In the genomic region with DNA sequence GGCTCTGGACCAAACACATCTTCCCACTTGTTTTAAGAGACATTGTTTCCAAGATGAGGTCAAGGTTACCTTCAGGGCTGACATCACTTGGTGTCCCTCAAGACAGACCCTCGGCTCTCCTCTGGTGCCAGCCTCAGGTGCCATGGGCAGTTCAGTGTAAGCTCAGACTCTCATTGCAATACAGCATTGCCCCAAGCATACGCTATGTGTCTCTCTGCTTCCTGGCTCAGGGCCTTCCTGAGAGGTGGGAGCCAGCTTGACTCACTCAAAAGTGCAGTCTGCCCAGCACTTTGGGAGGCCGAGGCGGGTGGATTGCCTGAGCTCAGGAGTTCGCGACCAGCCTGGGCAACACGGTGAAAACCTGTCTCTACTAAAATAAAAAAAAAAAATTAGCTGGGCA, we compare ENCODE assay signal across 27 cellular contexts. TPM values are rescaled to one million over a fixed set of nuclear protein-coding genes. Genes with fewer than 3 reads are reported as not detected.
DNase-seq lines count a peak whose midpoint lies in the region; TF ChIP-seq lines count a peak whose summit lies in the region.
"Had no signal": no experiment of that assay in that cellular context is flagged by ENCODE, and none has a peak within 500 bp of the region (broad histone marks: within the 10 kb centered on the region; RNA-seq: fewer than 3 reads in every experiment).

No MANE protein-coding gene starts in this region.

- no peaks in the 10 kb centered on the region for H3K4me1 Mint-ChIP-seq in osteocyte (ENCODE audit: unreplicated experiment)
- H3K4me1 Mint-ChIP-seq in activated CD4-positive, alpha-beta memory T cell treated with anti-CD3 and anti-CD28 coated beads, Interleukin-2, amount 10 ng/mL, durations not matched to agents 7 days and 5 days, result no peaks in the 10 kb centered on the region
- H3K4me1 Mint-ChIP-seq: CD4-positive, alpha-beta memory T cell had no signal

- POLR2A ChIA-PET in SK-N-SH (lab: Yijun Ruan, JAX), result no interaction called here
- POLR2A ChIA-PET in activated CD4-positive, alpha-beta memory T cell treated with anti-CD3 and anti-CD28 coated beads, Interleukin-2, amount 10 ng/mL, durations not matched to agents 7 days and 5 days (lab: Charles Lee), result no interaction called here

- H3K18ac ChIP-seq in neuronal stem cell (ENCODE audit: low read length), result no peak overlapping the region

- no peak for TF ChIP-seq RAD21 in SK-N-SH (IDR thresholded peaks at IDR 0.05; ENCODE audit: low read length)

- TF ChIP-seq CTCF in coronary artery (IDR thresholded peaks at IDR 0.05) (no peak), osteocyte (IDR thresholded peaks at IDR 0.05) (no peak), SK-N-SH (IDR thresholded peaks at IDR 0.05) (no peak), WERI-Rb-1 (IDR thresholded peaks at IDR 0.05; ENCODE audit: low read depth, low read length) (no peak)

- H3K79me2 ChIP-seq in SK-N-SH (ENCODE audit: insufficient read depth), result no peaks in the 10 kb centered on the region

- H3K14ac ChIP-seq in neuronal stem cell (ENCODE audit: low read length), result no peak overlapping the region

- no peaks in the 10 kb centered on the region for H3F3A ChIP-seq in SK-N-SH (replicated peaks; ENCODE audit: insufficient read depth)

- H4K20me1 ChIP-seq in SK-N-SH (ENCODE audit: insufficient read depth), result no peaks in the 10 kb centered on the region
- H4K20me1 ChIP-seq: BLaER1 had no signal

- H2AFZ ChIP-seq in neuronal stem cell (ENCODE audit: low read length) (no peak overlapping the region), SK-N-SH (ENCODE audit: low read depth) (no peak overlapping the region)

- H3K27ac Mint-ChIP-seq in osteocyte (ENCODE audit: unreplicated experiment), result no peak overlapping the region
- H3K27ac Mint-ChIP-seq in activated CD4-positive, alpha-beta memory T cell treated with anti-CD3 and anti-CD28 coated beads, Interleukin-2, amount 10 ng/mL, durations not matched to agents 7 days and 5 days, result no peak overlapping the region
- H3K27ac Mint-ChIP-seq: CD4-positive, alpha-beta memory T cell; CD4-positive, CD25-positive, alpha-beta regulatory T cell; CD8-positive, alpha-beta memory T cell had no signal

- H3K4me3 ChIP-seq in coronary artery, result no peak overlapping the region
- no peak overlapping the region for H3K4me3 ChIP-seq in neuronal stem cell (ENCODE audit: low read length in 2 of 2)
- H3K4me3 ChIP-seq in SK-N-SH (ENCODE audit: low read depth in 2 of 2, low read length in 1 of 2), result no peak overlapping the region
- H3K4me3 ChIP-seq in WERI-Rb-1 (ENCODE audit: low read depth, low read length), result no peak overlapping the region
- H3K4me3 ChIP-seq: BLaER1, GM12878 had no signal

- H2AK5ac ChIP-seq in neuronal stem cell (ENCODE audit: low read depth, low read length), result no peak overlapping the region

- no peaks in the 10 kb centered on the region for H3K9me2 ChIP-seq in SK-N-SH

- CTCF ChIA-PET in SK-N-SH (lab: Yijun Ruan, JAX), result no interaction called here
- CTCF ChIA-PET in activated CD4-positive, alpha-beta memory T cell treated with anti-CD3 and anti-CD28 coated beads, Interleukin-2, amount 10 ng/mL, durations not matched to agents 7 days and 5 days (lab: Charles Lee), result no interaction called here

- H3K4me1 ChIP-seq in neuronal stem cell (ENCODE audit: control insufficient read depth in 2 of 2, insufficient read depth in 1 of 2, low read depth in 1 of 2, low read length in 2 of 2) (peaks cover 0 to 3% of the 10 kb centered on the region in 2 donors), SK-N-SH (ENCODE audit: control insufficient read depth in 1 of 2, insufficient read depth in 2 of 2, low read depth in 1 of 2, low read length in 1 of 2) (no peaks in the 10 kb centered on the region)
- H3K4me1 ChIP-seq: BE2C, BLaER1 had no signal

- no peaks in the 10 kb centered on the region for H3K9me3 ChIP-seq in neuronal stem cell (replicated peaks in 1 of 2; ENCODE audit: control insufficient read depth in 2 of 2, insufficient read depth in 1 of 2, low read depth in 1 of 2, low read length in 2 of 2)
- H3K9me3 ChIP-seq in SK-N-SH, result no peaks in the 10 kb centered on the region
- H3K9me3 ChIP-seq in WERI-Rb-1 (ENCODE audit: severe bottlenecking), result no peaks in the 10 kb centered on the region
- H3K9me3 ChIP-seq: BE2C, BLaER1 had no signal

- no peak overlapping the region for H3K23ac ChIP-seq in neuronal stem cell (ENCODE audit: low read depth, low read length, poor library complexity)

- H3K4me2 ChIP-seq in neuronal stem cell (ENCODE audit: insufficient read depth, low read length, poor library complexity, severe bottlenecking), result no peak overlapping the region
- no peak overlapping the region for H3K4me2 ChIP-seq in SK-N-SH
- H3K4me2 ChIP-seq: BLaER1 had no signal

- no peaks in the 10 kb centered on the region for H3K9me3 Mint-ChIP-seq in osteocyte (ENCODE audit: unreplicated experiment)
- H3K9me3 Mint-ChIP-seq in activated CD4-positive, alpha-beta memory T cell treated with anti-CD3 and anti-CD28 coated beads, Interleukin-2, amount 10 ng/mL, durations not matched to agents 7 days and 5 days, result no peaks in the 10 kb centered on the region
- H3K9me3 Mint-ChIP-seq: CD8-positive, alpha-beta memory T cell had no signal

- no peak overlapping the region for H2BK12ac ChIP-seq in neuronal stem cell (ENCODE audit: low read length)

- H4K8ac ChIP-seq in neuronal stem cell (ENCODE audit: low read depth, low read length), result peak overlapping the region; percentile 52

- H3K36me3 ChIP-seq in neuronal stem cell (replicated peaks in 1 of 2; ENCODE audit: control insufficient read depth in 2 of 2, insufficient read depth in 2 of 2, low read length in 2 of 2), result no peaks in the 10 kb centered on the region
- H3K36me3 ChIP-seq in SK-N-SH (replicated peaks in 1 of 2; ENCODE audit: control insufficient read depth in 1 of 2, insufficient read depth in 2 of 2, low read length in 1 of 2), result no peaks in the 10 kb centered on the region
- no peaks in the 10 kb centered on the region for H3K36me3 ChIP-seq in WERI-Rb-1
- H3K36me3 ChIP-seq: BE2C, BLaER1 had no signal

- H3K9ac ChIP-seq in neuronal stem cell (ENCODE audit: low read depth, low read length, poor library complexity), result no peak overlapping the region
- no peak overlapping the region for H3K9ac ChIP-seq in SK-N-SH
- H3K9ac ChIP-seq: BLaER1 had no signal

- H2BK5ac ChIP-seq in neuronal stem cell (ENCODE audit: low read length), result no peak overlapping the region

- no peaks in the 10 kb centered on the region for H3K79me1 ChIP-seq in neuronal stem cell (ENCODE audit: low read depth, low read length)

- no peaks in the 10 kb centered on the region for H3K27me3 Mint-ChIP-seq in osteocyte (ENCODE audit: unreplicated experiment)
- no peaks in the 10 kb centered on the region for H3K27me3 Mint-ChIP-seq in activated CD4-positive, alpha-beta memory T cell treated with anti-CD3 and anti-CD28 coated beads, Interleukin-2, amount 10 ng/mL, durations not matched to agents 7 days and 5 days
- H3K27me3 Mint-ChIP-seq: CD4-positive, alpha-beta memory T cell; CD4-positive, CD25-positive, alpha-beta regulatory T cell had no signal

- DNase-seq in coronary artery (ENCODE audit: low spot score) (peak; percentile 19), mesenteric fat pad (ENCODE audit: low spot score) (peak; percentile 65), neuronal stem cell (ENCODE audit: low spot score) (no peak), osteocyte (ENCODE audit: extremely low spot score, unreplicated experiment) (no peak), SK-N-SH (no peak), WERI-Rb-1 (no peak)
- no peak for DNase-seq in activated CD4-positive, alpha-beta memory T cell treated with anti-CD3 and anti-CD28 coated beads, Interleukin-2, amount 10 ng/mL, durations not matched to agents 7 days and 5 days
- DNase-seq: 8988T; ACHN; BE2C; C1 segment of cervical spinal cord; CD4-positive, alpha-beta memory T cell; CD4-positive, CD25-positive, alpha-beta regulatory T cell; CD8-positive, alpha-beta memory T cell; COR-L47; DMS 273 treated with DMSO at 0.1 percent for 48 hours; DMS153; DMS53; DMS79; DND-41; EL; GDM1 had no signal

- no peak overlapping the region for H3K4ac ChIP-seq in neuronal stem cell (ENCODE audit: low read length)

- no CpG with 5 or more reads among the region's 7 CpGs for WGBS in neuronal stem cell (ENCODE audit: extremely low coverage in 2 of 2, insufficient read length in 2 of 2, insufficient replicate concordance in 1 of 2), 2 donors
- WGBS in SK-N-SH (ENCODE audit: low lambda C conversion rate), result 30% methylated on average over 7 of the region's 7 CpGs

- H3K27ac ChIP-seq in coronary artery, result no peak overlapping the region
- no peak overlapping the region for H3K27ac ChIP-seq in neuronal stem cell (replicated peaks; ENCODE audit: low read length)
- H3K27ac ChIP-seq in SK-N-SH (ENCODE audit: low read depth in 2 of 2, low read length in 1 of 2), result no peak overlapping the region
- H3K27ac ChIP-seq in WERI-Rb-1, result no peak overlapping the region
- H3K27ac ChIP-seq: BLaER1 had no signal

- H4K91ac ChIP-seq in neuronal stem cell (ENCODE audit: low read depth, low read length, poor library complexity), result no peak overlapping the region

- no peak for TF ChIP-seq EP300 in SK-N-SH (IDR thresholded peaks at IDR 0.05; ENCODE audit: borderline replicate concordance in 1 of 2, low read depth in 1 of 2, low read length in 1 of 2)

- no peak overlapping the region for H3K4me3 Mint-ChIP-seq in osteocyte (ENCODE audit: unreplicated experiment)
- H3K4me3 Mint-ChIP-seq in activated CD4-positive, alpha-beta memory T cell treated with anti-CD3 and anti-CD28 coated beads, Interleukin-2, amount 10 ng/mL, durations not matched to agents 7 days and 5 days, result no peak overlapping the region
- H3K4me3 Mint-ChIP-seq: CD14-positive monocyte; CD4-positive, alpha-beta memory T cell; CD4-positive, CD25-positive, alpha-beta regulatory T cell; CD8-positive, alpha-beta memory T cell had no signal

- no peak overlapping the region for H2BK120ac ChIP-seq in neuronal stem cell (ENCODE audit: low read depth, low read length)

- H3K27me3 ChIP-seq in neuronal stem cell (ENCODE audit: control insufficient read depth in 3 of 3, insufficient read depth in 3 of 3, low read depth in 1 of 3, low read length in 3 of 3) (no peaks in the 10 kb centered on the region), SK-N-SH (ENCODE audit: insufficient read depth) (no peaks in the 10 kb centered on the region; the same call in 1 of the 2 replicates), WERI-Rb-1 (ENCODE audit: insufficient read depth, low read depth, severe bottlenecking) (peaks cover 72% of the 10 kb centered on the region)
- H3K27me3 ChIP-seq: BE2C, BLaER1 had no signal

- no peak overlapping the region for H2BK15ac ChIP-seq in neuronal stem cell (ENCODE audit: low read length)

- H3K36me3 Mint-ChIP-seq in osteocyte (ENCODE audit: unreplicated experiment), result no peaks in the 10 kb centered on the region
- H3K36me3 Mint-ChIP-seq in activated CD4-positive, alpha-beta memory T cell treated with anti-CD3 and anti-CD28 coated beads, Interleukin-2, amount 10 ng/mL, durations not matched to agents 7 days and 5 days (ENCODE audit: low read depth), result no peaks in the 10 kb centered on the region
- H3K36me3 Mint-ChIP-seq: CD14-positive monocyte; CD4-positive, alpha-beta memory T cell; CD4-positive, CD25-positive, alpha-beta regulatory T cell; CD8-positive, alpha-beta memory T cell had no signal

RNA-seq across cellular contexts. Expression of a gene that starts 51.7 kb away (rescaled TPM):
- total RNA-seq in mesenteric fat pad (16.9 TPM), osteocyte (0.11 TPM in 1 of 2 replicates, not detected in the other)
- polyA plus RNA-seq in neuronal stem cell (2013, experiment 1 of 2), result 0.28 TPM
- 0.28 TPM for polyA plus RNA-seq in neuronal stem cell (2013, experiment 2 of 2)
- polyA plus RNA-seq in SK-N-SH (2012; rRNA removed), result not detected in 2 replicates
- polyA plus RNA-seq in SK-N-SH (2012; cell fraction: cytosol; rRNA removed), result not detected in 2 replicates
- not detected in 2 replicates for polyA plus RNA-seq in SK-N-SH (2012; cell fraction: nucleus; rRNA removed)
- total RNA-seq in activated CD4-positive, alpha-beta memory T cell treated with anti-CD3 and anti-CD28 coated beads, Interleukin-2, amount 10 ng/mL, durations not matched to agents 7 days and 5 days, result not detected
- total RNA-seq: CD4-positive, alpha-beta memory T cell; CD8-positive, alpha-beta memory T cell; G401; GM12878 had no signal
- polyA plus RNA-seq: AG04450; CD4-positive, alpha-beta memory T cell; CD4-positive, CD25-positive, alpha-beta regulatory T cell; CD8-positive, alpha-beta memory T cell had no signal

Comparison
In these comparisons a context has a peak if more than half of its experiments do, and no peak if none do; other contexts are left out.
1. DNase-seq: peak in coronary artery (single experiment) and mesenteric fat pad (single experiment); none in neuronal stem cell (single experiment), osteocyte (single experiment), SK-N-SH (single experiment), WERI-Rb-1 (single experiment) and activated CD4-positive, alpha-beta memory T cell treated with anti-CD3 and anti-CD28 coated beads, Interleukin-2, amount 10 ng/mL, durations not matched to agents 7 days and 5 days (single experiment).
2. RNA of a gene that starts 51.7 kb away (total RNA-seq): 16.9 TPM in mesenteric fat pad (single experiment); 0.11 TPM in osteocyte and not detected in activated CD4-positive, alpha-beta memory T cell treated with anti-CD3 and anti-CD28 coated beads, Interleukin-2, amount 10 ng/mL, durations not matched to agents 7 days and 5 days; every median in the first group is over 10 times any median in the second.